ENCODE assay signal across 8 cellular contexts in the genomic region with DNA sequence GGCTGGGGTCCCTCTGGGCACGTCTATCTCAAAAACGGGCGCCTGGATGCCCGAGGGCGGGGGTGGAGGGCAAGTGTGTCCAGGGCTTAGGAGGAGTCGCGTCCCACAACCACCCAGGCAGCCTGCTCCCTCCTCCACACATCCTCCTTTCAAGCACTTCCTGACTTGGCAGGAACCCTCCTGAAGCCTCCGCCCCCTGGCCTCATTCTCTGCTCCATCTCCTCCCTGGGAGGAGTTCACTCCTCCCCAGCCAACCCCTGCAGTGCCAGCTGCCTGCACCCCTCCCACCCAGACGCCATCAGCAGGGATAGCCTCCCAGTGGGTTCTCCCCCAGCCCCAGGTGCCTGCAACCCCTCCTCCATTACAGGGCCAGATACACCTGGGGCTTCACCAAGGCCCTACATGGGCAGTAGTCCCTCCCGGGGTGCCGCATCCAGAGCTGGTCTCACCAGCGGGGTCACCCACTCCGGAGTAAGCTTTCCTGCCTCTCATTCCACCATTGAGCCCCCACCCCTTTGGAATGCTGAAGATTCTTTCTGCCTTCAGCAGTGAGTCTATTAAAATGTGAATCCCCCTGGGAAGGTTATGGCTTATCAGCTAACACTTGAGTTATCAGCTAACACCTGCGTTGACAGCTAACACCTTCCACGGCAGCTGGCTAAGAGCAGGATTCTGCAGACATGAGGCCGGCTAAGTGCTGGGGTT. TPM values are rescaled to one million over a fixed set of nuclear protein-coding genes. Genes with fewer than 3 reads are reported as not detected.
DNase-seq lines count a peak whose midpoint lies in the region; ATAC-seq and TF ChIP-seq lines count a peak whose summit lies in the region.

No MANE protein-coding gene starts in this region.

- peak; percentile 27 for DNase-seq in Caki2 (ENCODE audit: low read depth)
- peak; percentile 16 for DNase-seq in LHCN-M2 (ENCODE audit: low read depth)
- peak; percentile 24 for DNase-seq in RPMI8226
- DNase-seq in Right ventricle myocardium inferior (ENCODE audit: missing footprints), result peak; percentile 87
- peak; percentile 40 for DNase-seq in skeletal muscle cell (ENCODE audit: low read depth)
- no peak for DNase-seq in vagina (ENCODE audit: extremely low spot score in 2 of 2)

- H3K27me3 Mint-ChIP-seq in activated naive CD4-positive, alpha-beta T cell treated with anti-CD3 and anti-CD28 coated beads, Interleukin-2, amount 50 U/mL, for 24 hours, result no peaks in the 10 kb centered on the region

- H3K9me3 Mint-ChIP-seq in activated naive CD4-positive, alpha-beta T cell treated with anti-CD3 and anti-CD28 coated beads, Interleukin-2, amount 50 U/mL, for 24 hours, result no peaks in the 10 kb centered on the region

- peak overlapping the region; percentile 49 for H3K4me3 Mint-ChIP-seq in activated naive CD4-positive, alpha-beta T cell treated with anti-CD3 and anti-CD28 coated beads, Interleukin-2, amount 50 U/mL, for 24 hours

- no peak overlapping the region for H3K27ac ChIP-seq in vagina

- peaks cover 45% of the 10 kb centered on the region for H3K4me1 Mint-ChIP-seq in activated naive CD4-positive, alpha-beta T cell treated with anti-CD3 and anti-CD28 coated beads, Interleukin-2, amount 50 U/mL, for 24 hours

- intact Hi-C loops in Right ventricle myocardium inferior (cut with DNase I) (no loop called here), vagina (cut with DNase I) (no loop called here)

- TF ChIP-seq POLR2A in vagina (IDR thresholded peaks at IDR 0.05), result no peak

- peaks cover 36% of the 10 kb centered on the region for H3K4me1 ChIP-seq in vagina

- H3K27me3 ChIP-seq in vagina, result no peaks in the 10 kb centered on the region

- ATAC-seq in Right ventricle myocardium inferior (peak; percentile 78), HG03196 (IDR thresholded peaks at IDR 0.05; ENCODE audit: unreplicated experiment) (no peak)

- no peaks in the 10 kb centered on the region for H3K36me3 Mint-ChIP-seq in activated naive CD4-positive, alpha-beta T cell treated with anti-CD3 and anti-CD28 coated beads, Interleukin-2, amount 50 U/mL, for 24 hours

- no peak for TF ChIP-seq CTCF in vagina (IDR thresholded peaks at IDR 0.05)

- in situ Hi-C loops in Caki2 (cut with HindIII; ENCODE audit: low pct_unique_long_range_greater_than_20kb, low sequenced_read_pairs), result no loop called here

- no peaks in the 10 kb centered on the region for H3K9me3 ChIP-seq in vagina

- no peaks in the 10 kb centered on the region for H3K36me3 ChIP-seq in vagina

- H3K27ac Mint-ChIP-seq in activated naive CD4-positive, alpha-beta T cell treated with anti-CD3 and anti-CD28 coated beads, Interleukin-2, amount 50 U/mL, for 24 hours, result peak overlapping the region; percentile 90

- H3K4me3 ChIP-seq in skeletal muscle cell (ENCODE audit: low read depth, low read length), result peak overlapping the region; percentile 17
- H3K4me3 ChIP-seq in vagina, result peak overlapping the region in 1 of 2 donors; percentile 19

RNA-seq across cellular contexts. Expression of gene RTN4R, which starts 24.4 kb away (rescaled TPM):
- total RNA-seq in Caki2 (2014; rRNA removed; shearing (Covaris generic); ENCODE audit: low replicate concordance), result 11.9 and 13.1 TPM in 2 replicates
- total RNA-seq in LHCN-M2 (2014; rRNA removed) (0.63 TPM in 1 of 2 replicates, not detected in the other), Right ventricle myocardium inferior (1.2 TPM), vagina (4.2 TPM)
- 0.10 TPM for polyA plus RNA-seq in LHCN-M2 (2012)

Comparison
In these comparisons a context has a peak if more than half of its experiments do, and no peak if none do; other contexts are left out.
1. DNase-seq: peak in Caki2 (single experiment), LHCN-M2 (single experiment), RPMI8226 (single experiment), Right ventricle myocardium inferior (single experiment) and skeletal muscle cell (single experiment); none in vagina (0 of 2).